Comparison of ENCODE assay signal across 19 cellular contexts in the genomic region with DNA sequence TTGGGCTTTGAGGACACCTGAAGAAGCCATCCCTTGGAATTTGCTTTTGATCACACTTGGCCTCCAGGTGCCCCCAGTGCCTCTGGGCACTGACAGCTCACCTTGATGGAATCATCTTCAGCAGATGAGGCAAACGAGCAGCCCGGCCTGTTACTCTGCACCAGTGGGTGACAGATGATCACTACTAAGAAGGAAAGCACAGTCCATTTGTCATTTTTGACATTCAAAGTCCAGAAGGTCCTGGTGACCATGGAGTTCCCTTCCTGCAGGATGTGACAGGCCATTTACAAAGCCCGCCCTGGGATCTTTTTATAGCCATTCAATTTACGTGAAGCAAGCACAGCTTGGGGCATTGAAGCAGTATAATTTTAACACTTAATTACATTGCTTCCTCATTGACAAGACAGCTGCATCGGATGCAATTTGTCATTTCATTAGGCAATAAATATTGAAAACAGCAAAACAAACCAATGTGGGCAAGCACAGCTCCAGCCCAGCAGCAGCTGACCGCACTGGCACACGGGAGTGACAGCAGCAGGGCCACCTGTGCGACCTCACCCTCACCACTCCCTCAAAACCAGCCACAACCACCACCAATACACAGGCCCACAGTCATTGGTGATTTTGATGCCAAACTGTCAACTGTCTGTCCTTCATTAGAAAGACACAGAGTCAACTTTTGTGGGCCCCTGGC.
DNase-seq lines count a peak whose midpoint lies in the region; ATAC-seq, FAIRE-seq and TF ChIP-seq lines count a peak whose summit lies in the region.
"Had no signal": no experiment of that assay in that cellular context is flagged by ENCODE, and none has a peak within 500 bp of the region (broad histone marks: within the 10 kb centered on the region; RNA-seq: fewer than 3 reads in every experiment).

No MANE protein-coding gene starts in this region.

- H3K9me3 ChIP-seq in right atrium auricular region: no peaks in the 10 kb centered on the region
- H3K9me3 ChIP-seq in RWPE2 (ENCODE audit: severe bottlenecking): no peaks in the 10 kb centered on the region
- no peaks in the 10 kb centered on the region for H3K9me3 ChIP-seq in HepG2 (ENCODE audit: low read length)
- H3K9me3 ChIP-seq: neutrophil, upper lobe of right lung had no signal

- no peak for TF ChIP-seq CTCF in right atrium auricular region (IDR thresholded peaks at IDR 0.05)
- TF ChIP-seq CTCF in RWPE2 (IDR thresholded peaks at IDR 0.05; ENCODE audit: poor library complexity, severe bottlenecking): no peak
- no peak for TF ChIP-seq CTCF in HepG2 (CRISPR knock-in tag; IDR thresholded peaks at IDR 0.05)

- no peaks in the 10 kb centered on the region for H3K36me3 ChIP-seq in right atrium auricular region
- H3K36me3 ChIP-seq in RWPE2 (ENCODE audit: low read depth): no peaks in the 10 kb centered on the region
- H3K36me3 ChIP-seq in HepG2 (replicated peaks in 1 of 2; ENCODE audit: control insufficient read depth in 1 of 2, insufficient read depth in 2 of 2, low read length in 2 of 2): no peaks in the 10 kb centered on the region
- H3K36me3 ChIP-seq: cardiac muscle cell, neutrophil, upper lobe of right lung had no signal

- no peak overlapping the region for H3K27ac ChIP-seq in right atrium auricular region
- no peak overlapping the region for H3K27ac ChIP-seq in RWPE2 (ENCODE audit: poor library complexity, severe bottlenecking)
- H3K27ac ChIP-seq in HepG2 (ENCODE audit: extremely low read length, insufficient read depth, low read length): no peak overlapping the region
- H3K27ac ChIP-seq: cardiac muscle cell, neutrophil, upper lobe of right lung had no signal

- no TSS peak for BruUV-seq in HepG2 (replicated peaks; lab: Mats Ljungman, UMichigan)

- H4K20me1 ChIP-seq in HepG2 (ENCODE audit: insufficient read depth, low read length): no peaks in the 10 kb centered on the region

- H3K4me3 ChIP-seq in right atrium auricular region (no peak overlapping the region), RWPE2 (ENCODE audit: severe bottlenecking) (no peak overlapping the region), HepG2 (replicated peaks in 1 of 3; ENCODE audit: insufficient read depth in 1 of 3, low read depth in 2 of 3, low read length in 3 of 3) (no peak overlapping the region)
- H3K4me3 ChIP-seq: cardiac muscle cell, upper lobe of right lung had no signal

- no peak for ATAC-seq in Right ventricle myocardium superior (ENCODE audit: poor library complexity)
- 0 out of 3 replicates have a peak, but pooled peaks have one; percentile 36 for ATAC-seq in RWPE2 (ENCODE audit: low read depth)
- ATAC-seq in HG03342 (IDR thresholded peaks at IDR 0.05; ENCODE audit: unreplicated experiment): no peak
- no peak for ATAC-seq in stimulated activated naive CD8-positive, alpha-beta T cell treated with anti-CD3 and anti-CD28 coated beads, Interleukin-15, Interleukin-2, amounts not matched to agents 100 U/mL and 50 U/mL, for 24 hours
- ATAC-seq in HepG2: no peak
- no peak for ATAC-seq in GM18519 (IDR thresholded peaks at IDR 0.05; ENCODE audit: low FRiP score, unreplicated experiment)
- ATAC-seq: upper lobe of right lung had no signal

- WGBS in HepG2 (ENCODE audit: low lambda C conversion rate): 36% methylated on average over 8 of the region's 8 CpGs

- no peak for FAIRE-seq in HepG2 (lab: Jason Lieb, UNC)
- FAIRE-seq: kidney had no signal

- H3K27me3 ChIP-seq in right atrium auricular region (no peaks in the 10 kb centered on the region), RWPE2 (ENCODE audit: insufficient read depth, poor library complexity, severe bottlenecking) (no peaks in the 10 kb centered on the region), HepG2 (ENCODE audit: control insufficient read depth in 1 of 2, insufficient read depth in 2 of 2, low read length in 2 of 2) (peaks cover 8 to 64% of the 10 kb centered on the region in 2 experiments; a peak in 4 of 5 replicates)
- H3K27me3 ChIP-seq: cardiac muscle cell, neutrophil, upper lobe of right lung had no signal

- no peak for TF ChIP-seq POLR2A in HepG2 (IDR thresholded peaks at IDR 0.05; ENCODE audit: insufficient read depth in 1 of 2, low read depth in 2 of 2, low read length in 2 of 2)

- intact Hi-C loops in Right ventricle myocardium superior (cut with DNase I) (no loop called here), HepG2 (cut with micrococcal nuclease; ENCODE audit: unreplicated experiment) (no loop called here)

- no peak overlapping the region for H2AFZ ChIP-seq in HepG2 (ENCODE audit: low read length)

- CTCF ChIA-PET in HepG2 (lab: Yijun Ruan, JAX; ENCODE audit: low intra/inter-chr PET ratio, low total read pairs): no interaction called here

- H3K9ac ChIP-seq in HepG2 (ENCODE audit: insufficient read depth, low read depth, low read length): no peak overlapping the region

- no peaks in the 10 kb centered on the region for H3K4me1 ChIP-seq in right atrium auricular region
- H3K4me1 ChIP-seq in RWPE2 (ENCODE audit: insufficient read depth, poor library complexity, severe bottlenecking): no peaks in the 10 kb centered on the region
- no peaks in the 10 kb centered on the region for H3K4me1 ChIP-seq in HepG2 (ENCODE audit: insufficient read depth, low read length)
- H3K4me1 ChIP-seq: upper lobe of right lung had no signal

- DNase-seq in right atrium auricular region (ENCODE audit: low spot score): peak; percentile 5
- DNase-seq in Right ventricle myocardium superior: no peak
- no peak for DNase-seq in RWPE2 (ENCODE audit: low spot score)
- peak; percentile 23 to 38 for DNase-seq in lung microvascular endothelial cell (ENCODE audit: low read depth in 2 of 2)
- no peak for DNase-seq in stimulated activated naive CD8-positive, alpha-beta T cell treated with anti-CD3 and anti-CD28 coated beads, Interleukin-15, Interleukin-2, amounts not matched to agents 100 U/mL and 50 U/mL, for 24 hours
- no peak for DNase-seq in HepG2 (ENCODE audit: low spot score)
- DNase-seq: activated naive CD4-positive, alpha-beta T cell treated with anti-CD3 and anti-CD28 coated beads, Interleukin-2, amount 50 U/mL, for 16 hours; cortex of kidney; H7; kidney; mammary epithelial cell; NCI-H2029 treated with DMSO at 0.1 percent for 48 hours; NCI-H226; NK-92 treated with Interleukin-12 subunit alpha and Interleukin-12 subunit beta, amount 100 ng/mL, for 24 hours; upper lobe of right lung had no signal

- in situ Hi-C loops in HepG2 (cut with HindIII; ENCODE audit: extremely low pct_ligation_motif_present, low pct_unique_long_range_greater_than_20kb): no loop called here

- no peaks in the 10 kb centered on the region for H3K79me2 ChIP-seq in HepG2 (ENCODE audit: insufficient read depth, low read length)

- POLR2A ChIA-PET in HepG2 (lab: Yijun Ruan, JAX): no interaction called here

- TF ChIP-seq RAD21 in HepG2 (CRISPR knock-in tag; IDR thresholded peaks at IDR 0.05): no peak

- TF ChIP-seq EP300 in HepG2 (IDR thresholded peaks at IDR 0.05; ENCODE audit: low read depth in 2 of 2, low read length in 2 of 2) (no peak), HepG2 (CRISPR knock-in tag; IDR thresholded peaks at IDR 0.05; ENCODE audit: borderline replicate concordance) (no peak)

- no peak overlapping the region for H3K4me2 ChIP-seq in HepG2 (ENCODE audit: low read depth, low read length)

TF ChIP-seq in HepG2, 621 proteins besides CTCF, POLR2A, EP300 and RAD21:
- TF ChIP-seq NBN (conservative IDR thresholded peaks at IDR 0.05) (no peak), ELF1 (CRISPR knock-in tag; IDR thresholded peaks at IDR 0.05) (no peak), ZNF547 (CRISPR knock-in tag; IDR thresholded peaks at IDR 0.05) (no peak), MTF2 (CRISPR knock-in tag; IDR thresholded peaks at IDR 0.05; ENCODE audit: borderline replicate concordance) (no peak), ZNF331 (CRISPR knock-in tag; IDR thresholded peaks at IDR 0.05) (no peak), MBNL3 (CRISPR knock-in tag; conservative IDR thresholded peaks at IDR 0.05) (no peak), FOXK2 (IDR thresholded peaks at IDR 0.05) (no peak)
- TF ChIP-seq, protein P1, sequence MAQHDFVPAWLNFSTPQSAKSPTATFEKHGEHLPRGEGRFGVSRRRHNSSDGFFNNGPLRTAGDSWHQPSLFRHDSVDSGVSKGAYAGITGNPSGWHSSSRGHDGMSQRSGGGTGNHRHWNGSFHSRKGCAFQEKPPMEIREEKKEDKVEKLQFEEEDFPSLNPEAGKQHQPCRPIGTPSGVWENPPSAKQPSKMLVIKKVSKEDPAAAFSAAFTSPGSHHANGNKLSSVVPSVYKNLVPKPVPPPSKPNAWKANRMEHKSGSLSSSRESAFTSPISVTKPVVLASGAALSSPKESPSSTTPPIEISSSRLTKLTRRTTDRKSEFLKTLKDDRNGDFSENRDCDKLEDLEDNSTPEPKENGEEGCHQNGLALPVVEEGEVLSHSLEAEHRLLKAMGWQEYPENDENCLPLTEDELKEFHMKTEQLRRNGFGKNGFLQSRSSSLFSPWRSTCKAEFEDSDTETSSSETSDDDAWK (CRISPR knock-in tag; IDR thresholded peaks at IDR 0.05): no peak
- TF ChIP-seq, protein P2, sequence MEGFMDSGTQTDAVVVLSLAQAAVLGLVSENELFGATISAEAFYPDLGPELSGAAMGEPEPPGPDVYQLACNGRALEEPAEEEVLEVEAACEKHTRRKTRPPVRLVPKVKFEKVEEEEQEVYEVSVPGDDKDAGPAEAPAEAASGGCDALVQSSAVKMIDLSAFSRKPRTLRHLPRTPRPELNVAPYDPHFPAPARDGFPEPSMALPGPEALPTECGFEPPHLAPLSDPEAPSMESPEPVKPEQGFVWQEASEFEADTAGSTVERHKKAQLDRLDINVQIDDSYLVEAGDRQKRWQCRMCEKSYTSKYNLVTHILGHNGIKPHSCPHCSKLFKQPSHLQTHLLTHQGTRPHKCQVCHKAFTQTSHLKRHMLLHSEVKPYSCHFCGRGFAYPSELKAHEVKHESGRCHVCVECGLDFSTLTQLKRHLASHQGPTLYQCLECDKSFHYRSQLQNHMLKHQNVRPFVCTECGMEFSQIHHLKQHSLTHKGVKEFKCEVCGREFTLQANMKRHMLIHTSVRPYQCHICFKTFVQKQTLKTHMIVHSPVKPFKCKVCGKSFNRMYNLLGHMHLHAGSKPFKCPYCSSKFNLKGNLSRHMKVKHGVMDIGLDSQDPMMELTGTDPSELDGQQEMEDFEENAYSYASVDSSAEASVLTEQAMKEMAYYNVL (CRISPR knock-in tag; IDR thresholded peaks at IDR 0.05; ENCODE audit: borderline replicate concordance): no peak

Comparison
In these comparisons a context has a peak if more than half of its experiments do, and no peak if none do; other contexts are left out.
1. DNase-seq: peak in right atrium auricular region (single experiment) and lung microvascular endothelial cell (2 of 2); none in Right ventricle myocardium superior (single experiment), RWPE2 (single experiment), stimulated activated naive CD8-positive, alpha-beta T cell treated with anti-CD3 and anti-CD28 coated beads, Interleukin-15, Interleukin-2, amounts not matched to agents 100 U/mL and 50 U/mL, for 24 hours (single experiment) and HepG2 (single experiment).